In genomic region chr16:77767211-77767610, GRCh38 we compare ENCODE assay signal across 25 cellular contexts. TPM values are rescaled to one million over a fixed set of nuclear protein-coding genes. Genes with fewer than 3 reads are reported as not detected.
"Had no signal": no experiment of that assay in that cellular context is flagged by ENCODE, and none has a peak within 500 bp of the region (broad histone marks: within the 10 kb centered on the region; RNA-seq: fewer than 3 reads in every experiment).

No MANE protein-coding gene starts in this region.

- H3K27ac Mint-ChIP-seq: activated CD4-positive, alpha-beta T cell treated with anti-CD3 and anti-CD28 coated beads, Interleukin-2, amount 10 ng/mL, durations not matched to agents 24 days and 14 days; activated CD8-positive, alpha-beta T cell treated with anti-CD3 and anti-CD28 coated beads for 36 hours; activated naive CD8-positive, alpha-beta T cell; activated T-helper 2 cell treated with anti-CD3 and anti-CD28 coated beads, Interferon-gamma antibody, Interleukin-2, Interleukin-4, amounts not matched to agents 10 μg/mL and 5 μg/mL and 100 μg/mL, durations not matched to agents 14 hours and 24 hours and 36 hours; natural killer cell; neural progenitor cell; progenitor cell of endocrine pancreas; type B pancreatic cell had no signal

- H3K4me1 ChIP-seq: neural progenitor cell, uterus had no signal

- H3K27me3 ChIP-seq: neural progenitor cell, right lobe of liver, uterus had no signal

- H3K9me3 Mint-ChIP-seq: activated CD4-positive, alpha-beta T cell treated with anti-CD3 and anti-CD28 coated beads, Interleukin-2, amount 10 ng/mL, durations not matched to agents 24 days and 14 days; activated CD8-positive, alpha-beta T cell treated with anti-CD3 and anti-CD28 coated beads for 36 hours; activated T-cell treated with anti-CD3 and anti-CD28 coated beads, Interleukin-2, amount 50 U/mL, for 4 hours; activated T-helper 2 cell treated with anti-CD3 and anti-CD28 coated beads, Interferon-gamma antibody, Interleukin-2, Interleukin-4, amounts not matched to agents 10 μg/mL and 5 μg/mL and 100 μg/mL, durations not matched to agents 14 hours and 24 hours and 36 hours; natural killer cell; neural progenitor cell had no signal

- H3K9me3 ChIP-seq: right lobe of liver, thoracic aorta, uterus had no signal

- H3K36me3 ChIP-seq: neural progenitor cell, right lobe of liver, thoracic aorta, uterus had no signal

- H3K36me3 Mint-ChIP-seq: activated naive CD8-positive, alpha-beta T cell; natural killer cell; neural progenitor cell; type B pancreatic cell had no signal

- H3K4me3 ChIP-seq: neural progenitor cell, right lobe of liver, thoracic aorta, uterus had no signal

- H3K4me1 Mint-ChIP-seq: activated CD4-positive, alpha-beta T cell treated with anti-CD3 and anti-CD28 coated beads, Interleukin-2, amount 10 ng/mL, durations not matched to agents 24 days and 14 days; natural killer cell had no signal

- H3K4me3 Mint-ChIP-seq: activated CD4-positive, alpha-beta T cell treated with anti-CD3 and anti-CD28 coated beads, Interleukin-2, amount 10 ng/mL, durations not matched to agents 24 days and 14 days; activated CD8-positive, alpha-beta T cell treated with anti-CD3 and anti-CD28 coated beads for 36 hours; activated naive CD8-positive, alpha-beta T cell; activated T-cell treated with anti-CD3 and anti-CD28 coated beads, Interleukin-2, amount 50 U/mL, for 4 hours; natural killer cell; neural progenitor cell; type B pancreatic cell had no signal

- DNase-seq: activated CD4-positive, alpha-beta T cell treated with anti-CD3 and anti-CD28 coated beads, Interleukin-2, amount 10 ng/mL, durations not matched to agents 24 days and 14 days; activated CD4-positive, CD25-positive, alpha-beta regulatory T cell treated with anti-CD3 and anti-CD28 coated beads, Interleukin-2, amount 50 U/mL, for 72 hours; activated CD8-positive, alpha-beta T cell treated with anti-CD3 and anti-CD28 coated beads for 36 hours; activated naive CD4-positive, alpha-beta T cell; activated T-cell treated with anti-CD3 and anti-CD28 coated beads, Interleukin-2, amount 50 U/mL, for 4 hours; amniotic stem cell; effector CD8-positive, alpha-beta T cell; foreskin fibroblast; head of caudate nucleus; hippocampal formation; kidney; left colon; mesenchymal stem cell; natural killer cell; right lobe of liver; stimulated activated CD4-positive, alpha-beta T cell treated with anti-CD3 and anti-CD28 coated beads, Interleukin-4, amount 100 ng/mL, for 1 hour; stimulated activated naive CD8-positive, alpha-beta T cell treated with anti-CD3 and anti-CD28 coated beads, Interleukin-15, Interleukin-2, amounts not matched to agents 100 U/mL and 50 U/mL, for 24 hours; T-helper 2 cell; uterus had no signal

- H3K27ac ChIP-seq: neural progenitor cell, thoracic aorta, uterus had no signal

- H3K27me3 Mint-ChIP-seq: activated CD4-positive, alpha-beta T cell treated with anti-CD3 and anti-CD28 coated beads, Interleukin-2, amount 10 ng/mL, durations not matched to agents 24 days and 14 days had no signal

RNA-seq across cellular contexts. Expression of gene VAT1L, which starts 21.2 kb away (rescaled TPM):
- total RNA-seq: activated CD4-positive, alpha-beta T cell treated with anti-CD3 and anti-CD28 coated beads, Interleukin-2, amount 10 ng/mL, durations not matched to agents 24 days and 14 days; activated CD8-positive, alpha-beta T cell treated with anti-CD3 and anti-CD28 coated beads for 36 hours; activated T-helper 2 cell treated with anti-CD3 and anti-CD28 coated beads, Interferon-gamma antibody, Interleukin-2, Interleukin-4, amounts not matched to agents 10 μg/mL and 5 μg/mL and 100 μg/mL, durations not matched to agents 14 hours and 24 hours and 36 hours; natural killer cell had no signal
